In the genomic region with DNA sequence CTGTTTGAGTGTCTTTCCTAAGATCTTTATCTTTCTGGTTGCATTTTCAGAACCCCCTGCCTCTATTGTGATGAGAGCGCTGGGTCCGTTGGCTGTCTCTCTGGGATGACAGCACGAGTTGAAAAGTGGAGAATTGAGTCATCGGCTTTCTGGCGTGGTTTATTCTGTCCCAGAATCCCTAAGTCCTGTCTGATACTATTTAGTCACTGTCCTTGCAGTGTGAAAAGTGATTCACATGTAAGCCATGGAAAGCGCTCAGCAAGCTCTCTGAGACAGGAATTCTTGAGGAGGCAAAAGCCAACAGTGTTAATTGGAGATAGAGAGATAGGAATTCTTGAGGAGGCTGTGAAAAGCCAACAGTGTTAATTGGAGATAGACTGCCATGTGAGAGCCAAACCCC, we compare ENCODE assay signal across 10 cellular contexts.
DNase-seq lines count a peak whose midpoint lies in the region; ATAC-seq, FAIRE-seq and TF ChIP-seq lines count a peak whose summit lies in the region.
"Had no signal": no experiment of that assay in that cellular context is flagged by ENCODE, and none has a peak within 500 bp of the region (broad histone marks: within the 10 kb centered on the region; RNA-seq: fewer than 3 reads in every experiment).

No MANE protein-coding gene starts in this region.

- peaks cover 6% of the 10 kb centered on the region for H3K36me3 Mint-ChIP-seq in CD4-positive, CD25-positive, alpha-beta regulatory T cell
- H3K36me3 Mint-ChIP-seq in nephron progenitor cell (ENCODE audit: low read depth) (peaks cover 4% of the 10 kb centered on the region), type B pancreatic cell (no peaks in the 10 kb centered on the region)

- POLR2A ChIA-PET in K562 (lab: Yijun Ruan, JAX) = interaction anchor here (0.7 kb wide), 2 partner anchors 170 to 195 kb away, joined by 3 read pairs; no protein-coding TSS in a partner anchor

- BruUV-seq in K562 (replicated peaks; lab: Mats Ljungman, UMichigan) = no TSS peak

- TF ChIP-seq CTCF in K562 (IDR thresholded peaks at IDR 0.05 in 2 of 3, conservative IDR thresholded peaks at IDR 0.05 in 1 of 3; ENCODE audit: insufficient read depth in 2 of 3, low read depth in 1 of 3, low read length in 3 of 3) (no peak), nephron progenitor cell (IDR thresholded peaks at IDR 0.05) (no peak), type B pancreatic cell (conservative IDR thresholded peaks at IDR 0.05) (no peak)

- peaks cover 3% of the 10 kb centered on the region for H3K36me3 ChIP-seq in CD4-positive, CD25-positive, alpha-beta regulatory T cell (ENCODE audit: control insufficient read depth, insufficient read depth, low read length)
- peaks cover 3% of the 10 kb centered on the region; the same call in 2 of the 3 replicates for H3K36me3 ChIP-seq in K562 (ENCODE audit: control insufficient read depth, insufficient read depth, low read length)
- no peaks in the 10 kb centered on the region for H3K36me3 ChIP-seq in H7 (replicated peaks; ENCODE audit: control insufficient read depth, insufficient read depth, low read length)

- TF ChIP-seq RAD21 in K562 (CRISPR knock-in tag; conservative IDR thresholded peaks at IDR 0.05 in 1 of 2, IDR thresholded peaks at IDR 0.05 in 1 of 2) = no peak

- TF ChIP-seq EP300 in K562 (IDR thresholded peaks at IDR 0.05; ENCODE audit: low read length) = no peak

- peaks cover 0 to 1% (median 0%) of the 10 kb centered on the region in 7 donors for H3K9me3 Mint-ChIP-seq in CD4-positive, CD25-positive, alpha-beta regulatory T cell
- H3K9me3 Mint-ChIP-seq in nephron progenitor cell (peaks cover 5% of the 10 kb centered on the region), type B pancreatic cell (no peaks in the 10 kb centered on the region)

- H3K4me1 ChIP-seq in CD4-positive, CD25-positive, alpha-beta regulatory T cell (ENCODE audit: control insufficient read depth, insufficient read depth, low read length, poor library complexity, severe bottlenecking) = peaks cover 70% of the 10 kb centered on the region
- H3K4me1 ChIP-seq in K562 (replicated peaks in 1 of 2; ENCODE audit: control insufficient read depth in 2 of 2, insufficient read depth in 2 of 2, low read length in 2 of 2) = peaks cover 11 to 51% of the 10 kb centered on the region in 2 experiments

- H3K27ac ChIP-seq in CD4-positive, CD25-positive, alpha-beta regulatory T cell (ENCODE audit: insufficient read depth, low read length, poor library complexity, severe bottlenecking) = no peak overlapping the region
- H3K27ac ChIP-seq in K562 (ENCODE audit: extremely low read depth, low read depth, low read length) = peak overlapping the region; percentile 65

- no peak for TF ChIP-seq POLR2A in K562 (conservative IDR thresholded peaks at IDR 0.05)

- H3K9ac ChIP-seq in K562 (ENCODE audit: insufficient read depth in 1 of 2, low read depth in 2 of 2, low read length in 2 of 2) = peak overlapping the region in 1 of 2 experiments; percentile 41; a peak in 2 of 4 replicates

- H3K9me1 ChIP-seq in K562 (ENCODE audit: control insufficient read depth, insufficient read depth, low read length) = peaks cover 4% of the 10 kb centered on the region

- 14% methylated on average over 6 of the region's 6 CpGs for WGBS in K562 (ENCODE audit: insufficient coverage, low coverage, missing lambda C conversion rate)

- peaks cover 73% of the 10 kb centered on the region for H3K79me2 ChIP-seq in K562 (ENCODE audit: control insufficient read depth, insufficient read depth, low read length)

- H3K27me3 Mint-ChIP-seq in CD4-positive, CD25-positive, alpha-beta regulatory T cell = no peaks in the 10 kb centered on the region
- peaks cover 9% of the 10 kb centered on the region for H3K27me3 Mint-ChIP-seq in nephron progenitor cell (ENCODE audit: low read depth, poor library complexity)
- no peaks in the 10 kb centered on the region for H3K27me3 Mint-ChIP-seq in type B pancreatic cell

- no peak for DNase-seq in CD4-positive, CD25-positive, alpha-beta regulatory T cell
- DNase-seq in HTR-8/SVneo (ENCODE audit: insufficient read length, low spot score) (peak; percentile 35), K562 (ENCODE audit: extremely low read depth in 1 of 4, low spot score in 3 of 4) (peak in 3 of 4 experiments; percentile 28 to 70 (median 46)), nephron progenitor cell (no peak), H7 (no peak), type B pancreatic cell (ENCODE audit: extremely low spot score, unreplicated experiment) (no peak)
- DNase-seq: NCI-H345, substantia nigra had no signal

- H3K9me3 ChIP-seq in CD4-positive, CD25-positive, alpha-beta regulatory T cell (ENCODE audit: control insufficient read depth in 2 of 2, low read length in 2 of 2) = no peaks in the 10 kb centered on the region
- H3K9me3 ChIP-seq in K562 (replicated peaks; ENCODE audit: control insufficient read depth, insufficient read depth, low read depth, low read length) = no peaks in the 10 kb centered on the region

- CTCF ChIA-PET in K562 (lab: Yijun Ruan, JAX; ENCODE audit: low intra/inter-chr PET ratio) = no interaction called here

- peak overlapping the region; percentile 61 for H3K4me2 ChIP-seq in K562 (ENCODE audit: insufficient read depth, low read length)

- intact Hi-C loops in K562 (cut with micrococcal nuclease) = loop anchor here (5.0 to 10.0 kb wide), 3 partner anchors 64 to 246 kb away; partner anchors contain the start of gene CHST11

- peak overlapping the region in 2 of 4 donors; percentile 33 to 35 for H3K4me3 Mint-ChIP-seq in CD4-positive, CD25-positive, alpha-beta regulatory T cell
- no peak overlapping the region for H3K4me3 Mint-ChIP-seq in nephron progenitor cell
- no peak overlapping the region for H3K4me3 Mint-ChIP-seq in type B pancreatic cell

- peaks cover 48 to 89% (median 79%) of the 10 kb centered on the region in 4 donors for H3K4me1 Mint-ChIP-seq in CD4-positive, CD25-positive, alpha-beta regulatory T cell
- H3K4me1 Mint-ChIP-seq in nephron progenitor cell (peaks cover 39% of the 10 kb centered on the region), type B pancreatic cell (ENCODE audit: unreplicated experiment) (peaks cover 19% of the 10 kb centered on the region)

- peak overlapping the region; percentile 22 for H3K4me3 ChIP-seq in CD4-positive, CD25-positive, alpha-beta regulatory T cell (ENCODE audit: low read depth, low read length)
- no peak overlapping the region for H3K4me3 ChIP-seq in K562
- no peak overlapping the region for H3K4me3 ChIP-seq in H7 (ENCODE audit: insufficient read depth, low read depth, low read length)

- in situ Hi-C loops in K562 (cut with MboI) = no loop called here

- ATAC-seq in CD4-positive, CD25-positive, alpha-beta regulatory T cell (ENCODE audit: low read depth in 2 of 2) = no peak
- ATAC-seq in K562 (peak; percentile 31), GM21515 (IDR thresholded peaks at IDR 0.05; ENCODE audit: unreplicated experiment) (no peak), GM21367 (IDR thresholded peaks at IDR 0.05; ENCODE audit: unreplicated experiment) (no peak)

- H4K20me1 ChIP-seq in K562 (replicated peaks; ENCODE audit: control insufficient read depth, insufficient read depth, low read length) = no peaks in the 10 kb centered on the region

- peak overlapping the region in 2 of 3 donors; percentile 37 to 49 for H3K27ac Mint-ChIP-seq in CD4-positive, CD25-positive, alpha-beta regulatory T cell
- peak overlapping the region; percentile 41 for H3K27ac Mint-ChIP-seq in nephron progenitor cell
- no peak overlapping the region for H3K27ac Mint-ChIP-seq in type B pancreatic cell

- FAIRE-seq in HTR-8/SVneo (lab: Jason Lieb, UNC) = no peak
- peak; percentile 11 for FAIRE-seq in K562 (lab: Jason Lieb, UNC)

- H3K27me3 ChIP-seq in CD4-positive, CD25-positive, alpha-beta regulatory T cell (ENCODE audit: control insufficient read depth, insufficient read depth, low read length) = no peaks in the 10 kb centered on the region
- H3K27me3 ChIP-seq in K562 (ENCODE audit: control insufficient read depth in 2 of 2, insufficient read depth in 2 of 2, low read length in 2 of 2) (no peaks in the 10 kb centered on the region), H7 (ENCODE audit: control insufficient read depth, insufficient read depth, low read length) (no peaks in the 10 kb centered on the region)

- H2AFZ ChIP-seq in K562 (ENCODE audit: low read depth, low read length) = peak overlapping the region; percentile 10; the same call in 1 of the 2 replicates

TF ChIP-seq in K562, 482 proteins besides CTCF, POLR2A, EP300 and RAD21 (continues in another document):
- TF ChIP-seq JUN (IDR thresholded peaks at IDR 0.05; ENCODE audit: borderline replicate concordance, low read depth, low read length) = 0 out of 2 replicates have a peak, but pooled peaks have one; percentile 44
- no peak for TF ChIP-seq JUN (CRISPR knock-in tag; IDR thresholded peaks at IDR 0.05; ENCODE audit: borderline replicate concordance)
- TF ChIP-seq ZNF695 (CRISPR knock-in tag; IDR thresholded peaks at IDR 0.05) = no peak
- TF ChIP-seq, protein P1, sequence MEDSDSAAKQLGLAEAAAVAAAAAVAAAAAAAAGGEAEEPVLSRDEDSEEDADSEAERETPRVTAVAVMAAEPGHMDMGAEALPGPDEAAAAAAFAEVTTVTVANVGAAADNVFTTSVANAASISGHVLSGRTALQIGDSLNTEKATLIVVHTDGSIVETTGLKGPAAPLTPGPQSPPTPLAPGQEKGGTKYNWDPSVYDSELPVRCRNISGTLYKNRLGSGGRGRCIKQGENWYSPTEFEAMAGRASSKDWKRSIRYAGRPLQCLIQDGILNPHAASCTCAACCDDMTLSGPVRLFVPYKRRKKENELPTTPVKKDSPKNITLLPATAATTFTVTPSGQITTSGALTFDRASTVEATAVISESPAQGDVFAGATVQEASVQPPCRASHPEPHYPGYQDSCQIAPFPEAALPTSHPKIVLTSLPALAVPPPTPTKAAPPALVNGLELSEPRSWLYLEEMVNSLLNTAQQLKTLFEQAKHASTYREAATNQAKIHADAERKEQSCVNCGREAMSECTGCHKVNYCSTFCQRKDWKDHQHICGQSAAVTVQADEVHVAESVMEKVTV (CRISPR knock-in tag; IDR thresholded peaks at IDR 0.05) = peak; percentile 8; the same call in 1 of the 2 replicates
- peak; percentile 37; the same call in 1 of the 2 replicates for TF ChIP-seq ARID1B (IDR thresholded peaks at IDR 0.05)
- TF ChIP-seq TBP (optimal IDR thresholded peaks at IDR 0.05; ENCODE audit: low read depth, low read length) = peak; percentile 22
- TF ChIP-seq ZNF668 (CRISPR knock-in tag; IDR thresholded peaks at IDR 0.05) = no peak

Comparison
In these comparisons a context has a peak if more than half of its experiments do, and no peak if none do; other contexts are left out.
1. DNase-seq: peak in HTR-8/SVneo (single experiment) and K562 (3 of 4); none in CD4-positive, CD25-positive, alpha-beta regulatory T cell (0 of 3), nephron progenitor cell (single experiment), H7 (single experiment) and type B pancreatic cell (single experiment).